In genomic region chr17:48037036-48037881, GRCh38 we compare ENCODE assay signal across 8 cellular contexts. TPM values are rescaled to one million over a fixed set of nuclear protein-coding genes. Genes with fewer than 3 reads are reported as not detected.
DNase-seq lines count a peak whose midpoint lies in the region; ATAC-seq and TF ChIP-seq lines count a peak whose summit lies in the region.

Gene COPZ2, minus strand, starts transcription at chr17:48037797. Its CDS starts 20 bp downstream, at chr17:48037777.

- no peaks in the 10 kb centered on the region for H4K20me1 ChIP-seq in neural progenitor cell (ENCODE audit: low read depth)

- H2AFZ ChIP-seq in neural progenitor cell (replicated peaks), result peak within 1 kb of the TSS; percentile 94

- peak within 1 kb of the TSS; percentile 98 for H3K4me2 ChIP-seq in neural progenitor cell

- no peak for TF ChIP-seq POLR2A in vagina (IDR thresholded peaks at IDR 0.05)

- H3K27me3 Mint-ChIP-seq in activated T-helper 17 cell treated with anti-CD3 and anti-CD28 coated beads, Interleukin-2, amount 50 U/mL, for 72 hours, result peaks cover 24% of the 10 kb centered on the region
- peaks cover 22% of the 10 kb centered on the region for H3K27me3 Mint-ChIP-seq in neural progenitor cell (ENCODE audit: insufficient read depth, low read depth)

- H3F3A ChIP-seq in neural progenitor cell (ENCODE audit: low read depth), result peaks cover 10% of the 10 kb centered on the region

- peaks cover 5% of the 10 kb centered on the region for H3K4me1 Mint-ChIP-seq in activated T-helper 17 cell treated with anti-CD3 and anti-CD28 coated beads, Interleukin-2, amount 50 U/mL, for 72 hours
- peaks cover 12% of the 10 kb centered on the region for H3K4me1 Mint-ChIP-seq in neural progenitor cell

- peak; percentile 87 for ATAC-seq in activated T-helper 17 cell treated with anti-CD3 and anti-CD28 coated beads, Interleukin-2, amount 50 U/mL, for 72 hours (replicated peaks)

- H3K9ac ChIP-seq in neural progenitor cell, result no peak within 1 kb of the TSS

- H3K4me1 ChIP-seq in neural progenitor cell (peaks cover 3% of the 10 kb centered on the region), vagina (peaks cover 17% of the 10 kb centered on the region)

- TF ChIP-seq CTCF in GM12874 (IDR thresholded peaks at IDR 0.05; ENCODE audit: insufficient read depth, low read depth, low read length) (peak; percentile 96), fibroblast of villous mesenchyme (IDR thresholded peaks at IDR 0.05; ENCODE audit: insufficient read depth, low read depth, low read length) (peak; percentile 70), neural progenitor cell (IDR thresholded peaks at IDR 0.05) (peak; percentile 59), vagina (IDR thresholded peaks at IDR 0.05) (peak in 2 of 3 experiments; percentile 6 to 38)

- intact Hi-C loops in vagina (cut with DNase I), result no loop called here

- H3K36me3 ChIP-seq in neural progenitor cell, result no peaks in the 10 kb centered on the region
- H3K36me3 ChIP-seq in vagina, result no peaks in the 10 kb centered on the region

- no peaks in the 10 kb centered on the region for H3K79me2 ChIP-seq in neural progenitor cell (ENCODE audit: low read depth)

- H3K27ac Mint-ChIP-seq in activated T-helper 17 cell treated with anti-CD3 and anti-CD28 coated beads, Interleukin-2, amount 50 U/mL, for 72 hours, result peak within 1 kb of the TSS; percentile 66
- H3K27ac Mint-ChIP-seq in neural progenitor cell, result peak within 1 kb of the TSS; percentile 34

- no peaks in the 10 kb centered on the region for H3K9me3 ChIP-seq in neural progenitor cell (ENCODE audit: low read depth)
- H3K9me3 ChIP-seq in vagina, result no peaks in the 10 kb centered on the region

- H3K4me3 Mint-ChIP-seq in activated T-helper 17 cell treated with anti-CD3 and anti-CD28 coated beads, Interleukin-2, amount 50 U/mL, for 72 hours, result peak within 1 kb of the TSS; percentile 84
- H3K4me3 Mint-ChIP-seq in neural progenitor cell, result peak within 1 kb of the TSS; percentile 84

- H3K4me3 ChIP-seq in fibroblast of villous mesenchyme (ENCODE audit: low read depth, low read length), result peak within 1 kb of the TSS; percentile 80
- peak within 1 kb of the TSS; percentile 72 for H3K4me3 ChIP-seq in neural progenitor cell
- H3K4me3 ChIP-seq in vagina, result peak within 1 kb of the TSS; percentile 67 to 73

- H3K9me3 Mint-ChIP-seq in activated T-helper 17 cell treated with anti-CD3 and anti-CD28 coated beads, Interleukin-2, amount 50 U/mL, for 72 hours, result no peaks in the 10 kb centered on the region
- no peaks in the 10 kb centered on the region for H3K9me3 Mint-ChIP-seq in neural progenitor cell

- DNase-seq in NCI-H69 (lab: John Stamatoyannopoulos, UW) (peak; percentile 59), fibroblast of villous mesenchyme (ENCODE audit: low read depth) (peak; percentile 64), neural progenitor cell (ENCODE audit: low spot score) (peak; percentile 70), vagina (ENCODE audit: extremely low spot score in 2 of 2) (no peak), DMS153 (lab: John Stamatoyannopoulos, UW) (no peak), NCI-H2171 (lab: John Stamatoyannopoulos, UW) (no peak)

- H3K36me3 Mint-ChIP-seq in activated T-helper 17 cell treated with anti-CD3 and anti-CD28 coated beads, Interleukin-2, amount 50 U/mL, for 72 hours (ENCODE audit: low read depth), result no peaks in the 10 kb centered on the region
- H3K36me3 Mint-ChIP-seq in neural progenitor cell, result no peaks in the 10 kb centered on the region

- H3K27ac ChIP-seq in neural progenitor cell, result no peak within 1 kb of the TSS
- H3K27ac ChIP-seq in vagina, result peak within 1 kb of the TSS; percentile 86

- peaks cover 61% of the 10 kb centered on the region for H3K27me3 ChIP-seq in neural progenitor cell
- H3K27me3 ChIP-seq in vagina, result no peaks in the 10 kb centered on the region

RNA-seq across cellular contexts. Expression of gene COPZ2, which starts in this region (rescaled TPM):
- 1 to 10 TPM; 1.3 to 2.0 TPM for total RNA-seq in activated T-helper 17 cell treated with anti-CD3 and anti-CD28 coated beads, Interleukin-2, amount 50 U/mL, for 72 hours
- total RNA-seq in fibroblast of villous mesenchyme, result 61.3 and 75.7 TPM in 2 replicates
- 0.30 and 0.74 TPM in 2 replicates for total RNA-seq in neural progenitor cell (ENCODE audit: low replicate concordance)
- total RNA-seq in vagina, result 34.4 TPM

Comparison
In these comparisons a context has a peak if more than half of its experiments do, and no peak if none do; other contexts are left out.
1. RNA of gene COPZ2 (total RNA-seq): 61.3 to 75.7 TPM in fibroblast of villous mesenchyme and 34.4 TPM in vagina (single experiment); 1.3 to 2.0 TPM in activated T-helper 17 cell treated with anti-CD3 and anti-CD28 coated beads, Interleukin-2, amount 50 U/mL, for 72 hours and 0.30 to 0.74 TPM in neural progenitor cell; every median in the first group is over 10 times any median in the second.
2. Peak in DNase-seq, H3K4me3 ChIP-seq and H3K4me2 ChIP-seq in neural progenitor cell; RNA of the gene not detected or under 1 TPM.
3. CTCF ChIP-seq: peak in every context shown above with its lines; median percentile 96 in GM12874; 70 in fibroblast of villous mesenchyme; 59 in neural progenitor cell; 22 in vagina.
4. DNase-seq: peak in NCI-H69 (single experiment) and fibroblast of villous mesenchyme (single experiment); none in vagina (0 of 2), DMS153 (single experiment) and NCI-H2171 (single experiment).
5. Peak in every context shown above with its lines, with median percentiles within 50 percentile points of each other: H3K4me3 ChIP-seq.